21 cellular contexts compared by ENCODE assay signal in genomic region chr3:196412704-196413103, GRCh38. TPM values are rescaled to one million over a fixed set of nuclear protein-coding genes. Genes with fewer than 3 reads are reported as not detected.
DNase-seq lines count a peak whose midpoint lies in the region; ATAC-seq lines count a peak whose summit lies in the region.
"Had no signal": no experiment of that assay in that cellular context is flagged by ENCODE, and none has a peak within 500 bp of the region (broad histone marks: within the 10 kb centered on the region; RNA-seq: fewer than 3 reads in every experiment).

No MANE protein-coding gene starts in this region.

- H3K9me3 Mint-ChIP-seq in memory B cell: peaks cover 5% of the 10 kb centered on the region

- no peaks in the 10 kb centered on the region for H3K27me3 Mint-ChIP-seq in memory B cell
- H3K27me3 Mint-ChIP-seq: activated CD4-positive, alpha-beta memory T cell treated with anti-CD3 and anti-CD28 coated beads, Interleukin-2, amount 10 ng/mL, durations not matched to agents 7 days and 5 days had no signal

- peaks cover 34% of the 10 kb centered on the region for H3K4me1 Mint-ChIP-seq in memory B cell

- H3K27me3 ChIP-seq in right cardiac atrium (ENCODE audit: control insufficient read depth, insufficient read depth): no peaks in the 10 kb centered on the region
- H3K27me3 ChIP-seq: ascending aorta had no signal

- H3K27ac ChIP-seq in right cardiac atrium (ENCODE audit: low read length): no peak overlapping the region
- H3K27ac ChIP-seq: 22Rv1, ascending aorta, C4-2B had no signal

- H3K9me3 ChIP-seq in right cardiac atrium (ENCODE audit: control insufficient read depth, low read length): no peaks in the 10 kb centered on the region
- H3K9me3 ChIP-seq: ascending aorta had no signal

- H3K4me3 ChIP-seq in right cardiac atrium (ENCODE audit: low read length): no peak overlapping the region
- H3K4me3 ChIP-seq: ascending aorta had no signal

- peak overlapping the region; percentile 11 for H3K4me3 Mint-ChIP-seq in memory B cell
- H3K4me3 Mint-ChIP-seq: activated CD4-positive, alpha-beta memory T cell treated with anti-CD3 and anti-CD28 coated beads, Interleukin-2, amount 10 ng/mL, durations not matched to agents 7 days and 5 days had no signal

- peaks cover 14% of the 10 kb centered on the region for H3K36me3 Mint-ChIP-seq in memory B cell

- DNase-seq in NOMO-1 treated with DMSO at 0.1 percent for 48 hours (lab: John Stamatoyannopoulos, UW; ENCODE audit: unreplicated experiment) (peak; percentile 18), NOMO-1 treated with dmso at 0.1 percent for 144 hours (lab: John Stamatoyannopoulos, UW; ENCODE audit: unreplicated experiment) (no peak), memory B cell (ENCODE audit: low spot score in 2 of 2) (no peak), right cardiac atrium (no peak), NCI-H526 (lab: John Stamatoyannopoulos, UW) (no peak)
- no peak for DNase-seq in stimulated activated CD4-positive, alpha-beta T cell treated with anti-CD3 and anti-CD28 coated beads, Interleukin-1b, Interleukin-23, amount 100 ng/mL, for 48 hours
- DNase-seq: activated CD4-positive, alpha-beta memory T cell treated with anti-CD3 and anti-CD28 coated beads, Interleukin-2, amount 10 ng/mL, durations not matched to agents 7 days and 5 days; erythroblast; glutamatergic neuron; kidney; midbrain; NCI-H2029; NCI-H526 treated with DMSO at 0.1 percent for 48 hours; stimulated activated naive CD4-positive, alpha-beta T cell; T1000 had no signal

- H3K4me1 ChIP-seq in right cardiac atrium (ENCODE audit: control insufficient read depth, insufficient read depth, low read length): no peaks in the 10 kb centered on the region
- H3K4me1 ChIP-seq: ascending aorta had no signal

- ATAC-seq in GM21576 (IDR thresholded peaks at IDR 0.05; ENCODE audit: unreplicated experiment) (peak; percentile 76), HG03175 (IDR thresholded peaks at IDR 0.05; ENCODE audit: unreplicated experiment) (peak; percentile 72), memory B cell (ENCODE audit: low read depth) (peak; percentile 70), right cardiac atrium (no peak)

- 91% methylated on average over 5 of the region's 5 CpGs for WGBS in right cardiac atrium

- H3K27ac Mint-ChIP-seq in memory B cell: no peak overlapping the region
- H3K27ac Mint-ChIP-seq: activated CD4-positive, alpha-beta memory T cell treated with anti-CD3 and anti-CD28 coated beads, Interleukin-2, amount 10 ng/mL, durations not matched to agents 7 days and 5 days; activated T-helper 2 cell treated with anti-CD3 and anti-CD28 coated beads, Interferon-gamma antibody, Interleukin-2, Interleukin-4, amounts not matched to agents 10 μg/mL and 5 μg/mL and 100 μg/mL, durations not matched to agents 14 hours and 24 hours and 36 hours had no signal

- intact Hi-C loops in right cardiac atrium (cut with DNase I): no loop called here

RNA-seq across cellular contexts. Expression of gene UBXN7, which starts 19.5 kb away (rescaled TPM):
- total RNA-seq in right cardiac atrium: 10 to 100 TPM; 33.7 to 36.3 (median 35.4) TPM
- 11.6 TPM for polyA plus RNA-seq in right cardiac atrium

Comparison
In these comparisons a context has a peak if more than half of its experiments do, and no peak if none do; other contexts are left out.
1. ATAC-seq: peak in GM21576 (single experiment), HG03175 (single experiment) and memory B cell (single experiment); none in right cardiac atrium (0 of 2).